ENCODE assay signal across 12 cellular contexts in the genomic region with DNA sequence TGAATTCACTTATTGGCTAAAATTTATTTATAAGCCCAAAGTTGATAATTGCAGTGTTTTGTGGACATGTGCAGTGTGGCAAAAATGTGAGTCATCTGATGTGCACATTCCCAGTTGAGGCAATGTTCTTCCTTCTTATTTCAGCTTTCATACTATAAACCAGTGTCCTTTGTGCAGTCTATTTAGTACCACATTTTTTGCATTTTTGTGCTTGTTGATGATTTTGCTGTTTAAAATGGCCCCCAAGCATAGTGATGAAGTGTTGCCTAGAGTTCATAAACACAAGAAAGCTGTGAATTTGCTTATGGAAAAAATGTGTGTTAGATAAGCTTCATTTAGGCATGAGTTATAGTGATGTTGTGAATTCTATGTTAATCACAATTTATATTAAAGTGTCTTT. TPM values are rescaled to one million over a fixed set of nuclear protein-coding genes. Genes with fewer than 3 reads are reported as not detected.
A peak's percentile ranks its signal among the peaks of the same experiment; 100 is the strongest.
DNase-seq lines count a peak whose midpoint lies in the region; ATAC-seq, FAIRE-seq and TF ChIP-seq lines count a peak whose summit lies in the region.
"Had no signal": no experiment of that assay in that cellular context is flagged by ENCODE, and none has a peak within 500 bp of the region (broad histone marks: within the 10 kb centered on the region; RNA-seq: fewer than 3 reads in every experiment).

No MANE protein-coding gene starts in this region.

- DNase-seq in MCF 10A (ENCODE audit: unreplicated experiment) (peak; percentile 55), breast epithelium (ENCODE audit: low spot score in 2 of 2) (no peak), SK-N-MC (ENCODE audit: low read depth, low spot score) (no peak), fibroblast of lung (ENCODE audit: low read depth in 2 of 2) (peak; percentile 47 to 60), GM12891 (ENCODE audit: insufficient read length, low spot score) (no peak), NCI-H1105 treated with DMSO at 0.1 percent for 48 hours (lab: John Stamatoyannopoulos, UW) (no peak)
- DNase-seq: activated T-cell treated with anti-CD3 and anti-CD28 coated beads, Interleukin-2, amount 50 U/mL, for 48 hours; GDM1; Right ventricle myocardium superior; uterus had no signal

- peaks cover 43% of the 10 kb centered on the region for H3K4me1 Mint-ChIP-seq in MCF 10A (ENCODE audit: insufficient read depth, unreplicated experiment)

- FAIRE-seq in GM12891 (lab: Jason Lieb, UNC) = no peak

- H3K4me3 ChIP-seq in breast epithelium (no peak overlapping the region), SK-N-MC (no peak overlapping the region), fibroblast of lung (replicated peaks in 1 of 4; ENCODE audit: control extremely low read depth in 1 of 4, insufficient read depth in 1 of 4, low read depth in 3 of 4, low read length in 4 of 4) (no peak overlapping the region), subcutaneous abdominal adipose tissue (ENCODE audit: low read depth in 1 of 5, low read length in 5 of 5) (no peak overlapping the region)
- H3K4me3 ChIP-seq: uterus had no signal

- H3K9ac ChIP-seq in SK-N-MC (ENCODE audit: insufficient read length) = no peak overlapping the region
- no peak overlapping the region for H3K9ac ChIP-seq in fibroblast of lung (ENCODE audit: insufficient read depth, low read length)
- H3K9ac ChIP-seq in subcutaneous abdominal adipose tissue (ENCODE audit: low read length in 5 of 5) = no peak overlapping the region

- H3K9me3 Mint-ChIP-seq in MCF 10A (ENCODE audit: unreplicated experiment) = no peaks in the 10 kb centered on the region

- H3K4me2 ChIP-seq in fibroblast of lung (ENCODE audit: extremely low read depth, insufficient read depth, low read length) = no peak overlapping the region

- peak overlapping the region; percentile 57 for H3K27ac Mint-ChIP-seq in MCF 10A (ENCODE audit: low read depth, unreplicated experiment)

- POLR2A ChIA-PET in MCF 10A (lab: Yijun Ruan, JAX) = interaction anchor here (0.5 to 3.2 kb wide), 12 partner anchors 13 to 742 kb away, joined by 3 to 20 read pairs (median 4); partner anchors contain the start of genes IL20RB, MSL2, NCK1 and STAG1

- no peak overlapping the region for H2AFZ ChIP-seq in fibroblast of lung (ENCODE audit: low read length)

- TF ChIP-seq POLR2A in breast epithelium (IDR thresholded peaks at IDR 0.05) (no peak), GM12891 (IDR thresholded peaks at IDR 0.05; ENCODE audit: low read depth, low read length) (no peak)

- H3K4me3 Mint-ChIP-seq in MCF 10A (ENCODE audit: unreplicated experiment) = no peak overlapping the region

- no TSS peak for BruUV-seq in MCF 10A (replicated peaks; lab: Mats Ljungman, UMichigan)

- peaks cover under 1% of the 10 kb centered on the region for H4K20me1 ChIP-seq in fibroblast of lung (ENCODE audit: control insufficient read depth, extremely low read depth, insufficient read depth, low read length)

- H3K36me3 Mint-ChIP-seq in MCF 10A (ENCODE audit: insufficient read depth, unreplicated experiment) = peaks cover 62% of the 10 kb centered on the region

- no peaks in the 10 kb centered on the region for H3K36me3 ChIP-seq in breast epithelium
- H3K36me3 ChIP-seq in SK-N-MC (ENCODE audit: insufficient read depth, low read length) = peaks cover 32% of the 10 kb centered on the region
- H3K36me3 ChIP-seq in fibroblast of lung (ENCODE audit: control insufficient read depth, insufficient read depth, low read length) = no peaks in the 10 kb centered on the region
- peaks cover 2 to 9% (median 5%) of the 10 kb centered on the region in 5 donors for H3K36me3 ChIP-seq in subcutaneous abdominal adipose tissue (ENCODE audit: control insufficient read depth in 5 of 5, insufficient read depth in 5 of 5, low read length in 5 of 5)
- H3K36me3 ChIP-seq: uterus had no signal

- intact Hi-C loops in MCF 10A (cut with micrococcal nuclease) (no loop called here), breast epithelium (cut with DNase I; ENCODE audit: low total_unique reads) (no loop called here)

- H3K27me3 ChIP-seq in breast epithelium (no peaks in the 10 kb centered on the region), fibroblast of lung (ENCODE audit: control insufficient read depth, insufficient read depth, low read length) (no peaks in the 10 kb centered on the region), subcutaneous abdominal adipose tissue (ENCODE audit: control insufficient read depth in 5 of 5, insufficient read depth in 4 of 5, low read length in 5 of 5) (no peaks in the 10 kb centered on the region)
- H3K27me3 ChIP-seq: uterus had no signal

- peaks cover 13% of the 10 kb centered on the region for H3K79me2 ChIP-seq in fibroblast of lung (ENCODE audit: control insufficient read depth, insufficient read depth, low read length)

- TF ChIP-seq CTCF in MCF 10A (IDR thresholded peaks at IDR 0.05; ENCODE audit: unreplicated experiment) = no peak
- no peak for TF ChIP-seq CTCF in breast epithelium (IDR thresholded peaks at IDR 0.05)
- no peak for TF ChIP-seq CTCF in fibroblast of lung (conservative IDR thresholded peaks at IDR 0.05 in 1 of 2, IDR thresholded peaks at IDR 0.05 in 1 of 2; ENCODE audit: low read depth in 1 of 2, low read length in 2 of 2)

- H3K9me3 ChIP-seq in breast epithelium (no peaks in the 10 kb centered on the region), SK-N-MC (ENCODE audit: low read depth, low read length) (peaks cover 9% of the 10 kb centered on the region), fibroblast of lung (ENCODE audit: control insufficient read depth, insufficient read depth, low read depth, low read length) (no peaks in the 10 kb centered on the region), subcutaneous abdominal adipose tissue (ENCODE audit: control insufficient read depth in 5 of 5, low read length in 5 of 5) (peaks cover 0 to 4% (median 0%) of the 10 kb centered on the region in 5 donors)
- H3K9me3 ChIP-seq: uterus had no signal

- no peak for ATAC-seq in HG02763 (IDR thresholded peaks at IDR 0.05; ENCODE audit: unreplicated experiment)

- H3K27ac ChIP-seq in breast epithelium (no peak overlapping the region), SK-N-MC (peak overlapping the region; percentile 83), fibroblast of lung (ENCODE audit: insufficient read depth, low read length) (no peak overlapping the region), subcutaneous abdominal adipose tissue (ENCODE audit: low read depth, low read length) (peak overlapping the region; percentile 4)
- H3K27ac ChIP-seq: uterus had no signal

- CTCF ChIA-PET in MCF 10A (lab: Yijun Ruan, JAX) = interaction anchor here (0.5 to 1.3 kb wide), 6 partner anchors 17 to 179 kb away, joined by 3 to 4 read pairs (median 4); partner anchors contain the start of gene NCK1

- H3K4me1 ChIP-seq in breast epithelium (no peaks in the 10 kb centered on the region), fibroblast of lung (ENCODE audit: control insufficient read depth, extremely low read depth, insufficient read depth, low read length) (peaks cover 4% of the 10 kb centered on the region), subcutaneous abdominal adipose tissue (ENCODE audit: control insufficient read depth in 5 of 5, insufficient read depth in 5 of 5, low read length in 5 of 5) (peaks cover 0 to 34% (median 26%) of the 10 kb centered on the region in 5 donors)
- H3K4me1 ChIP-seq: uterus had no signal

- H3K27me3 Mint-ChIP-seq in MCF 10A (ENCODE audit: insufficient read depth, unreplicated experiment) = no peaks in the 10 kb centered on the region

TF ChIP-seq in GM12891, 5 proteins besides CTCF, POLR2A, EP300 and RAD21:
- TF ChIP-seq SPI1 (IDR thresholded peaks at IDR 0.05; ENCODE audit: low read depth, low read length) = no peak
- no peak for TF ChIP-seq TAF1 (IDR thresholded peaks at IDR 0.05; ENCODE audit: low read depth, low read length)
- TF ChIP-seq POLR2AphosphoS5 (IDR thresholded peaks at IDR 0.05; ENCODE audit: low read depth, low read length) = no peak
- TF ChIP-seq PAX5 (IDR thresholded peaks at IDR 0.05; ENCODE audit: insufficient read depth, low read length, severe bottlenecking) = no peak
- TF ChIP-seq POU2F2 (IDR thresholded peaks at IDR 0.05; ENCODE audit: low read depth, low read length) = no peak

RNA-seq across cellular contexts. Expression of gene IL20RB, which starts 19.4 kb away (rescaled TPM):
- total RNA-seq in MCF 10A (2022) (158 and 163 TPM in 2 replicates), breast epithelium (1 to 10 TPM; 1.6 to 2.2 (median 1.6) TPM), fibroblast of lung (0.51 and 3.0 TPM in 2 replicates)
- 1.9 and 2.0 TPM in 2 replicates for polyA plus RNA-seq in fibroblast of lung
- polyA plus RNA-seq in fibroblast of lung (2012) = 1.5 and 2.0 TPM in 2 replicates
- polyA minus RNA-seq in fibroblast of lung (ENCODE audit: low replicate concordance) = 7.6 and 11.3 TPM in 2 replicates
- 0.13 TPM for polyA plus RNA-seq in GM12891 (2012; ENCODE audit: low read depth, missing spikeins)

Comparison
In these comparisons a context has a peak if more than half of its experiments do, and no peak if none do; other contexts are left out.
1. DNase-seq: peak in MCF 10A (single experiment) and fibroblast of lung (2 of 2); none in breast epithelium (0 of 2), SK-N-MC (single experiment), GM12891 (single experiment) and NCI-H1105 treated with DMSO at 0.1 percent for 48 hours (single experiment).
2. RNA of gene IL20RB, which starts 19.4 kb away (total RNA-seq): 158 to 163 TPM in MCF 10A; 0.51 to 3.0 TPM in fibroblast of lung and 1.6 to 2.2 TPM in breast epithelium; every median in the first group is over 10 times any median in the second.
3. H3K27ac ChIP-seq: peak in SK-N-MC (single experiment) and subcutaneous abdominal adipose tissue (single experiment); none in breast epithelium (0 of 2) and fibroblast of lung (single experiment).